Comparison of ENCODE assay signal across 8 cellular contexts in genomic region chr7:117014673-117015133, GRCh38.
DNase-seq lines count a peak whose midpoint lies in the region; ATAC-seq, FAIRE-seq and TF ChIP-seq lines count a peak whose summit lies in the region.

No MANE protein-coding gene starts in this region.

- TF ChIP-seq CTCF in astrocyte (IDR thresholded peaks at IDR 0.05; ENCODE audit: insufficient read depth, low read depth, low read length) (no peak), testis (IDR thresholded peaks at IDR 0.05) (no peak)

- POLR2A ChIA-PET in CD4-positive, alpha-beta memory T cell (lab: Charles Lee; ENCODE audit: partially characterized antibody): no interaction called here

- intact Hi-C loops in testis (cut with DNase I; ENCODE audit: low total_unique reads): no loop called here
- intact Hi-C loops in CD4-positive, alpha-beta memory T cell (cut with micrococcal nuclease): no loop called here

- H3K9ac ChIP-seq in astrocyte (ENCODE audit: low read length): no peak overlapping the region

- H2AFZ ChIP-seq in astrocyte (ENCODE audit: low read depth, low read length): no peak overlapping the region

- no peaks in the 10 kb centered on the region for H3K27me3 Mint-ChIP-seq in astrocyte (ENCODE audit: low read depth, unreplicated experiment)
- peaks cover 0 to 2% of the 10 kb centered on the region in 2 donors for H3K27me3 Mint-ChIP-seq in CD4-positive, alpha-beta memory T cell

- H3K4me2 ChIP-seq in astrocyte (ENCODE audit: low read length): peak overlapping the region; percentile 30

- peak; percentile 35 for ATAC-seq in GM21825 (IDR thresholded peaks at IDR 0.05; ENCODE audit: unreplicated experiment)

- no peaks in the 10 kb centered on the region for H3K27me3 ChIP-seq in astrocyte (ENCODE audit: insufficient read depth, low read length)
- no peaks in the 10 kb centered on the region for H3K27me3 ChIP-seq in testis
- no peaks in the 10 kb centered on the region for H3K27me3 ChIP-seq in CD4-positive, alpha-beta memory T cell (ENCODE audit: insufficient read depth, low read length)

- no peaks in the 10 kb centered on the region for H3K9me3 Mint-ChIP-seq in astrocyte (ENCODE audit: unreplicated experiment)
- no peaks in the 10 kb centered on the region for H3K9me3 Mint-ChIP-seq in CD4-positive, alpha-beta memory T cell

- TF ChIP-seq POLR2A in GM12892 (IDR thresholded peaks at IDR 0.05; ENCODE audit: low read depth, low read length) (peak; percentile 59), testis (IDR thresholded peaks at IDR 0.05) (no peak)

- CTCF ChIA-PET in CD4-positive, alpha-beta memory T cell (lab: Charles Lee; ENCODE audit: partially characterized antibody): interaction anchor here (9.5 kb wide), 1 partner anchor 27 kb away, joined by 130 read pairs; no protein-coding TSS in a partner anchor

- H3K27ac Mint-ChIP-seq in astrocyte (ENCODE audit: unreplicated experiment): no peak overlapping the region
- no peak overlapping the region for H3K27ac Mint-ChIP-seq in CD4-positive, alpha-beta memory T cell

- H3K36me3 ChIP-seq in astrocyte (ENCODE audit: insufficient read depth, low read length) (no peaks in the 10 kb centered on the region), testis (ENCODE audit: low read depth, missing control alignments) (no peaks in the 10 kb centered on the region)
- no peaks in the 10 kb centered on the region for H3K36me3 ChIP-seq in CD4-positive, alpha-beta memory T cell (ENCODE audit: insufficient read depth, low read length)

- peaks cover 33% of the 10 kb centered on the region for H3K79me2 ChIP-seq in astrocyte (ENCODE audit: insufficient read depth, low read length)

- H3K9me3 ChIP-seq in astrocyte (ENCODE audit: insufficient read depth, low read depth, low read length) (no peaks in the 10 kb centered on the region), testis (no peaks in the 10 kb centered on the region)
- no peaks in the 10 kb centered on the region for H3K9me3 ChIP-seq in CD4-positive, alpha-beta memory T cell (ENCODE audit: control insufficient read depth in 1 of 2, low read length in 2 of 2)

- FAIRE-seq in GM12892 (lab: Jason Lieb, UNC) (peak; percentile 92), astrocyte (lab: Jason Lieb, UNC) (no peak)

- no peak overlapping the region for H3K4me3 Mint-ChIP-seq in astrocyte (ENCODE audit: unreplicated experiment)
- peak overlapping the region in 1 of 8 donors; percentile 9 for H3K4me3 Mint-ChIP-seq in CD4-positive, alpha-beta memory T cell

- H3K36me3 Mint-ChIP-seq in astrocyte (ENCODE audit: low read depth, unreplicated experiment): peaks cover 2% of the 10 kb centered on the region
- no peaks in the 10 kb centered on the region for H3K36me3 Mint-ChIP-seq in CD4-positive, alpha-beta memory T cell

- DNase-seq in GM12892 (ENCODE audit: insufficient read length) (no peak), NCI-H2029 (lab: John Stamatoyannopoulos, UW) (peak; percentile 23), astrocyte (ENCODE audit: low read depth) (peak; percentile 54), kidney tubule cell (ENCODE audit: low spot score) (peak; percentile 31), testis (peak; percentile 88), NCI-H2081 treated with DMSO at 0.1 percent for 48 hours (lab: John Stamatoyannopoulos, UW) (no peak)
- DNase-seq in CD4-positive, alpha-beta memory T cell: no peak

- peaks cover 5% of the 10 kb centered on the region for H4K20me1 ChIP-seq in astrocyte (ENCODE audit: insufficient read depth, low read length)

- no peak overlapping the region for H3K4me3 ChIP-seq in astrocyte (ENCODE audit: insufficient read depth, low read depth, low read length)
- H3K4me3 ChIP-seq in testis: no peak overlapping the region
- H3K4me3 ChIP-seq in CD4-positive, alpha-beta memory T cell (ENCODE audit: low read length in 2 of 2): no peak overlapping the region

- peaks cover 40% of the 10 kb centered on the region for H3K4me1 Mint-ChIP-seq in astrocyte (ENCODE audit: low read depth, unreplicated experiment)
- peaks cover 33 to 45% (median 40%) of the 10 kb centered on the region in 4 donors for H3K4me1 Mint-ChIP-seq in CD4-positive, alpha-beta memory T cell

- WGBS in testis, 2 donors: 14 to 32% methylated on average over 6 of the region's 6 CpGs

- no peak overlapping the region for H3K27ac ChIP-seq in astrocyte (ENCODE audit: low read depth, low read length)
- no peak overlapping the region for H3K27ac ChIP-seq in testis
- H3K27ac ChIP-seq in CD4-positive, alpha-beta memory T cell (ENCODE audit: low read depth, low read length): no peak overlapping the region

- H3K4me1 ChIP-seq in astrocyte (ENCODE audit: insufficient read depth, low read length) (peaks cover 17% of the 10 kb centered on the region), testis (peaks cover under 1% of the 10 kb centered on the region)
- H3K4me1 ChIP-seq in CD4-positive, alpha-beta memory T cell (ENCODE audit: insufficient read depth, low read length): peaks cover 29% of the 10 kb centered on the region

Comparison
In these comparisons a context has a peak if more than half of its experiments do, and no peak if none do; other contexts are left out.
1. DNase-seq: peak in NCI-H2029 (single experiment), astrocyte (single experiment), kidney tubule cell (single experiment) and testis (single experiment); none in GM12892 (single experiment), CD4-positive, alpha-beta memory T cell (0 of 5) and NCI-H2081 treated with DMSO at 0.1 percent for 48 hours (single experiment).